Comparison of ENCODE assay signal across 1 cellular context in the genomic region with DNA sequence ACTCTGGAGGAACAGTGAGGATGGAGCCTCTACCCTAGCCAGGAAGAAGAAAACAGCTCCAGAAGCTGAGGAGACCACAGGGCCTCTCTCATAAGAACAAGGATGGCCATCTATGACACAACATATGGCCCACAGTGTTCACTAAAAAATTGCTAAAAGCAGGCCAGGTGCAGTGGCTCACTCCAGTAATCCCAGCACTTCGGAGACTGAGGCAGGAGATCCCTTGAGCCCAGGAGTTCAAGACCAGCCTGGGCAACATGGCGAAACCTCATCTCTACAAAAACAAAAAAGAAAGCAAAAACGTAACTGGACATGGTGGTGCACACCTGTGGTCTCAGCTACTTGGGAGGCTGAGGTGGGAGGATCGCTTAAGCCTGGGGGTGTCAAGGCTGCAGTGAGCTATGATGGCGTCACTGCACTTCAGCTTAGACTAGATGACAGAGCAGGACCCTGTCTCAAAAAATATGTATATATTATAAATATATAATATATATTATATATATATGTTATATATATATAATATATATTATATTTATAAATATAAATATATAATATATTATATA.
TF ChIP-seq lines count a peak whose summit lies in the region.

No MANE protein-coding gene starts in this region.

TF ChIP-seq in IMR-90, 13 proteins besides CTCF, POLR2A, EP300 and RAD21 (continued from another document):
- TF ChIP-seq, protein P1, sequence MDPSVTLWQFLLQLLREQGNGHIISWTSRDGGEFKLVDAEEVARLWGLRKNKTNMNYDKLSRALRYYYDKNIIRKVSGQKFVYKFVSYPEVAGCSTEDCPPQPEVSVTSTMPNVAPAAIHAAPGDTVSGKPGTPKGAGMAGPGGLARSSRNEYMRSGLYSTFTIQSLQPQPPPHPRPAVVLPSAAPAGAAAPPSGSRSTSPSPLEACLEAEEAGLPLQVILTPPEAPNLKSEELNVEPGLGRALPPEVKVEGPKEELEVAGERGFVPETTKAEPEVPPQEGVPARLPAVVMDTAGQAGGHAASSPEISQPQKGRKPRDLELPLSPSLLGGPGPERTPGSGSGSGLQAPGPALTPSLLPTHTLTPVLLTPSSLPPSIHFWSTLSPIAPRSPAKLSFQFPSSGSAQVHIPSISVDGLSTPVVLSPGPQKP (IDR thresholded peaks at IDR 0.05; ENCODE audit: borderline replicate concordance, low read depth, low read length) = no peak
- TF ChIP-seq NFE2L2 (IDR thresholded peaks at IDR 0.05; ENCODE audit: low read depth, low read length) (no peak), MAZ (IDR thresholded peaks at IDR 0.05; ENCODE audit: borderline replicate concordance, low read depth, low read length) (no peak), SMC3 (IDR thresholded peaks at IDR 0.05; ENCODE audit: low read depth, low read length) (no peak), RFX5 (IDR thresholded peaks at IDR 0.05; ENCODE audit: low read depth, low read length) (no peak), FOS (IDR thresholded peaks at IDR 0.05; ENCODE audit: low read depth, low read length) (no peak), RCOR1 (IDR thresholded peaks at IDR 0.05; ENCODE audit: insufficient replicate concordance, low read length) (no peak)
